Comparison of ENCODE assay signal across 23 cellular contexts in the genomic region with DNA sequence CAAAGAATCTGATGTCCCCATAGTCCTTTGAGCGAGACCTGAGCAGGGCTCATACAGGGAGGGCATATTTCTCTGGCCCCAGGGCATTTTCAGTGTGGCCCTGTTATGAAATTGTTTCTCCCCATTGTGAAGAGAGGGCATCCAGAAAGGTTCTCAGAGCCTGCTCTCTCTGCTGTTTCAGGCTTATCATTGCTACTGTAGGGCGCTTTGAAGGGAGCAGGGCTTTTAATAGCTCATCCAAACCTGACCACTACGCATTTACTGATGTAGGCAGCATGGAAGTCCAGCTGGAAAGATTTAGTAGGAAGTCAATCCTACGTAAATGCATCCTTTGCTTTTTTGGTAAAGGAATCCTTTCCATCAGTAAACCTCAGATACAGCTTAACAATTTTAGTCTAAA.
"Had no signal": no experiment of that assay in that cellular context is flagged by ENCODE, and none has a peak within 500 bp of the region (broad histone marks: within the 10 kb centered on the region; RNA-seq: fewer than 3 reads in every experiment).

No MANE protein-coding gene starts in this region.

- ATAC-seq: left lobe of liver; mucosa of descending colon; naive thymus-derived CD4-positive, alpha-beta T cell; natural killer cell treated with Interleukin-12 subunit alpha and Interleukin-12 subunit beta and Interleukin-15 and Interleukin-18, amount 100 ng/mL, for 72 hours; sciatic nerve; stimulated activated naive B cell treated with anti-CD40 and anti-IgM and Interleukin-4, amounts not matched to agents 10 μg/mL and 1 μg/mL and 100 μg/mL, for 72 hours; stimulated activated naive CD8-positive, alpha-beta T cell treated with anti-CD3 and anti-CD28 coated beads, Interleukin-15, Interleukin-2, amounts not matched to agents 100 U/mL and 50 U/mL, for 24 hours had no signal

- H3K4me3 Mint-ChIP-seq: memory B cell; naive thymus-derived CD4-positive, alpha-beta T cell; natural killer cell treated with Interleukin-12 subunit alpha and Interleukin-12 subunit beta and Interleukin-15 and Interleukin-18, amount 100 ng/mL, for 72 hours; stimulated activated naive B cell treated with anti-CD40 and anti-IgM and Interleukin-4, amounts not matched to agents 10 μg/mL and 1 μg/mL and 100 μg/mL, for 72 hours; type B pancreatic cell had no signal

- H3K4me3 ChIP-seq: hepatocyte, lung, mucosa of descending colon, ovary, right atrium auricular region, skin epidermis, suprapubic skin, tibial nerve, uterus had no signal

- DNase-seq: midbrain; mucosa of descending colon; naive thymus-derived CD4-positive, alpha-beta T cell; ovary; stimulated activated CD4-positive, alpha-beta T cell treated with anti-CD3 and anti-CD28 coated beads, Interleukin-12 subunit alpha, Interleukin-12 subunit beta, amount 100 ng/mL, for 4 hours; stimulated activated CD4-positive, alpha-beta T cell treated with anti-CD3 and anti-CD28 coated beads, Interleukin-15, amount 100 ng/mL, for 24 hours; stimulated activated CD4-positive, alpha-beta T cell treated with anti-CD3 and anti-CD28 coated beads, Interleukin-2, amount 100 ng/mL, for 24 hours; stimulated activated CD4-positive, alpha-beta T cell treated with anti-CD3 and anti-CD28 coated beads, Interleukin-4, amount 100 ng/mL, for 1 hour; stimulated activated naive B cell treated with anti-CD40 and anti-IgM and Interleukin-4, amounts not matched to agents 10 μg/mL and 1 μg/mL and 100 μg/mL, for 72 hours; stimulated activated naive CD8-positive, alpha-beta T cell treated with anti-CD3 and anti-CD28 coated beads, Interleukin-15, Interleukin-2, amounts not matched to agents 100 U/mL and 50 U/mL, for 24 hours; uterus had no signal

- H3K4me1 ChIP-seq: uterus had no signal

- H3K79me2 ChIP-seq: hepatocyte had no signal

- H3K27me3 ChIP-seq: hepatocyte, ovary, right atrium auricular region, suprapubic skin, tibial nerve, uterus had no signal

- H3K27ac Mint-ChIP-seq: memory B cell; natural killer cell treated with Interleukin-12 subunit alpha and Interleukin-12 subunit beta and Interleukin-15 and Interleukin-18, amount 100 ng/mL, for 72 hours; progenitor cell of endocrine pancreas; stimulated activated naive B cell treated with anti-CD40 and anti-IgM and Interleukin-4, amounts not matched to agents 10 μg/mL and 1 μg/mL and 100 μg/mL, for 72 hours; type B pancreatic cell had no signal

- H3K9me3 Mint-ChIP-seq: memory B cell; naive thymus-derived CD4-positive, alpha-beta T cell; natural killer cell treated with Interleukin-12 subunit alpha and Interleukin-12 subunit beta and Interleukin-15 and Interleukin-18, amount 100 ng/mL, for 72 hours; stimulated activated naive B cell treated with anti-CD40 and anti-IgM and Interleukin-4, amounts not matched to agents 10 μg/mL and 1 μg/mL and 100 μg/mL, for 72 hours; type B pancreatic cell had no signal

- H3K4me2 ChIP-seq: hepatocyte had no signal

- H3K36me3 ChIP-seq: ovary, uterus had no signal

- H2AFZ ChIP-seq: hepatocyte had no signal

- H3K27ac ChIP-seq: hepatocyte, ovary, right atrium auricular region, skin epidermis, suprapubic skin, tibial nerve, uterus had no signal

- H3K9me3 ChIP-seq: mucosa of descending colon, ovary, right atrium auricular region, suprapubic skin, tibial nerve, uterus had no signal

- H3K27me3 Mint-ChIP-seq: memory B cell; naive thymus-derived CD4-positive, alpha-beta T cell; natural killer cell treated with Interleukin-12 subunit alpha and Interleukin-12 subunit beta and Interleukin-15 and Interleukin-18, amount 100 ng/mL, for 72 hours; type B pancreatic cell had no signal
